9 cellular contexts compared by ENCODE assay signal in genomic region chr2:204325468-204325867, GRCh38.
DNase-seq lines count a peak whose midpoint lies in the region; TF ChIP-seq lines count a peak whose summit lies in the region.
"Had no signal": no experiment of that assay in that cellular context is flagged by ENCODE, and none has a peak within 500 bp of the region (broad histone marks: within the 10 kb centered on the region; RNA-seq: fewer than 3 reads in every experiment).

No MANE protein-coding gene starts in this region.

- H3K36me3 ChIP-seq in SJSA1: peaks cover 6% of the 10 kb centered on the region
- no peaks in the 10 kb centered on the region for H3K36me3 ChIP-seq in cardiac muscle cell

- H3K9me3 ChIP-seq in SJSA1 (replicated peaks): 0 out of 2 replicates have a peak, but pooled peaks cover 4% of the 10 kb centered on the region
- H3K9me3 ChIP-seq in cardiac muscle cell (ENCODE audit: low read depth): no peaks in the 10 kb centered on the region

- H3K4me1 Mint-ChIP-seq in activated naive CD8-positive, alpha-beta T cell treated with anti-CD3 and anti-CD28 coated beads for 36 hours: no peaks in the 10 kb centered on the region

- TF ChIP-seq CTCF in GM12865 (IDR thresholded peaks at IDR 0.05; ENCODE audit: insufficient read depth, low read depth, low read length, missing control alignments) (peak; percentile 74), HFF-Myc (IDR thresholded peaks at IDR 0.05; ENCODE audit: low read depth, low read length, missing control alignments) (peak; percentile 77), NB4 (IDR thresholded peaks at IDR 0.05; ENCODE audit: low read depth, low read length) (peak; percentile 72), cardiac muscle cell (IDR thresholded peaks at IDR 0.05; ENCODE audit: low read depth, low read length) (peak; percentile 82)

- H3K27me3 Mint-ChIP-seq in activated naive CD8-positive, alpha-beta T cell treated with anti-CD3 and anti-CD28 coated beads for 36 hours: peaks cover 15% of the 10 kb centered on the region

- H3K36me3 Mint-ChIP-seq in activated naive CD8-positive, alpha-beta T cell treated with anti-CD3 and anti-CD28 coated beads for 36 hours: no peaks in the 10 kb centered on the region

- H3K27ac ChIP-seq in SJSA1 (peak overlapping the region; percentile 41), cardiac muscle cell (no peak overlapping the region)
- H3K27ac ChIP-seq: skin epidermis had no signal

- H3K27me3 ChIP-seq in SJSA1 (replicated peaks) (no peaks in the 10 kb centered on the region), cardiac muscle cell (no peaks in the 10 kb centered on the region)

- no peaks in the 10 kb centered on the region for H3K9me3 Mint-ChIP-seq in activated naive CD8-positive, alpha-beta T cell treated with anti-CD3 and anti-CD28 coated beads for 36 hours

- H3K4me1 ChIP-seq in SJSA1 (replicated peaks) (peaks cover 44% of the 10 kb centered on the region), cardiac muscle cell (ENCODE audit: low read depth) (no peaks in the 10 kb centered on the region)

- TF ChIP-seq POLR2A in NB4 (IDR thresholded peaks at IDR 0.05; ENCODE audit: extremely low read depth, insufficient read length): no peak

- DNase-seq in GM12865 (ENCODE audit: low read depth) (peak; percentile 73), HFF-Myc (ENCODE audit: extremely low read depth, low read depth) (peak; percentile 61), NB4 (ENCODE audit: low read depth) (peak; percentile 85), SJSA1 (ENCODE audit: low read depth in 1 of 2, low spot score in 2 of 2) (peak; percentile 78 to 88), cardiac muscle cell (ENCODE audit: low read depth in 1 of 2, low spot score in 1 of 2) (peak; percentile 87 to 88), pulmonary artery endothelial cell (ENCODE audit: low read depth, low spot score) (peak; percentile 80), cerebellar nuclear complex (lab: John Stamatoyannopoulos, UW) (no peak)
- peak; percentile 31 for DNase-seq in activated naive CD8-positive, alpha-beta T cell treated with anti-CD3 and anti-CD28 coated beads for 36 hours

- no peak overlapping the region for H3K27ac Mint-ChIP-seq in activated naive CD8-positive, alpha-beta T cell treated with anti-CD3 and anti-CD28 coated beads for 36 hours

- H3K4me3 Mint-ChIP-seq in activated naive CD8-positive, alpha-beta T cell treated with anti-CD3 and anti-CD28 coated beads for 36 hours: no peak overlapping the region

- no peak overlapping the region for H3K4me3 ChIP-seq in GM12865 (ENCODE audit: low read depth, low read length)
- no peak overlapping the region for H3K4me3 ChIP-seq in HFF-Myc (replicated peaks; ENCODE audit: low read depth, low read length)
- H3K4me3 ChIP-seq in NB4 (ENCODE audit: low read depth, low read length): no peak overlapping the region
- H3K4me3 ChIP-seq in SJSA1: no peak overlapping the region
- no peak overlapping the region for H3K4me3 ChIP-seq in cardiac muscle cell
- H3K4me3 ChIP-seq: skin epidermis had no signal

Comparison
In these comparisons a context has a peak if more than half of its experiments do, and no peak if none do; other contexts are left out.
1. DNase-seq: peak in GM12865 (single experiment), HFF-Myc (single experiment), NB4 (single experiment), SJSA1 (2 of 2), activated naive CD8-positive, alpha-beta T cell treated with anti-CD3 and anti-CD28 coated beads for 36 hours (single experiment), cardiac muscle cell (2 of 2) and pulmonary artery endothelial cell (single experiment); none in cerebellar nuclear complex (0 of 2).
2. Peak in every context shown above with its lines, with median percentiles within 50 percentile points of each other: CTCF ChIP-seq.